Comparison of ENCODE assay signal across 1 cellular context in genomic region chr1:187032982-187033705, GRCh38.
TF ChIP-seq lines count a peak whose summit lies in the region.

No MANE protein-coding gene starts in this region.

TF ChIP-seq in HEK293, 187 proteins besides CTCF, POLR2A, EP300 and RAD21 (continued from another document):
- TF ChIP-seq ZBTB26 (tag by site-specific recombination; optimal IDR thresholded peaks at IDR 0.05) (no peak), ELK4 (IDR thresholded peaks at IDR 0.05; ENCODE audit: borderline replicate concordance, low read depth, low read length) (no peak), ZNF398 (tag by site-specific recombination; IDR thresholded peaks at IDR 0.05) (no peak)
